Comparison of ENCODE assay signal across 8 cellular contexts in genomic region chr16:53504665-53505064, GRCh38. TPM values are rescaled to one million over a fixed set of nuclear protein-coding genes. Genes with fewer than 3 reads are reported as not detected.
A peak's percentile ranks its signal among the peaks of the same experiment; 100 is the strongest.
DNase-seq lines count a peak whose midpoint lies in the region; ATAC-seq, FAIRE-seq and TF ChIP-seq lines count a peak whose summit lies in the region.
"Had no signal": no experiment of that assay in that cellular context is flagged by ENCODE, and none has a peak within 500 bp of the region (broad histone marks: within the 10 kb centered on the region; RNA-seq: fewer than 3 reads in every experiment).

No MANE protein-coding gene starts in this region.

- H4K20me1 ChIP-seq in keratinocyte (ENCODE audit: control insufficient read depth, extremely low read depth, insufficient read depth, low read length), result no peaks in the 10 kb centered on the region

- H3K36me3 Mint-ChIP-seq in activated naive CD8-positive, alpha-beta T cell, result peaks cover 4% of the 10 kb centered on the region

- H3K4me1 Mint-ChIP-seq in activated naive CD8-positive, alpha-beta T cell (ENCODE audit: low read depth), result peaks cover 41% of the 10 kb centered on the region

- peaks cover 26% of the 10 kb centered on the region for H3K4me1 ChIP-seq in keratinocyte (ENCODE audit: control insufficient read depth, extremely low read depth, insufficient read depth, low read length)

- no peaks in the 10 kb centered on the region for H3K36me3 ChIP-seq in keratinocyte (ENCODE audit: control insufficient read depth in 2 of 2, extremely low read depth in 1 of 2, insufficient read depth in 2 of 2, low read length in 2 of 2)

- H3K27me3 Mint-ChIP-seq in activated naive CD8-positive, alpha-beta T cell, result no peaks in the 10 kb centered on the region

- TF ChIP-seq CTCF in keratinocyte (optimal IDR thresholded peaks at IDR 0.05 in 1 of 3, IDR thresholded peaks at IDR 0.05 in 1 of 3, conservative IDR thresholded peaks at IDR 0.05 in 1 of 3; ENCODE audit: extremely low read depth in 1 of 3, insufficient read depth in 2 of 3, low read length in 3 of 3), result no peak

- H3K27me3 ChIP-seq in keratinocyte (ENCODE audit: control insufficient read depth, extremely low read depth, insufficient read depth, low read length), result no peaks in the 10 kb centered on the region

- H3K27ac ChIP-seq in keratinocyte (ENCODE audit: control insufficient read depth, insufficient read depth, low read length), result no peak overlapping the region

- H3K79me2 ChIP-seq in keratinocyte (ENCODE audit: control insufficient read depth, insufficient read depth, low read length), result no peaks in the 10 kb centered on the region

- H3K4me3 Mint-ChIP-seq in activated naive CD8-positive, alpha-beta T cell, result peak overlapping the region; percentile 93

- no peaks in the 10 kb centered on the region for H3K9me3 ChIP-seq in keratinocyte (ENCODE audit: control insufficient read depth, low read depth, low read length)

- H3K27ac Mint-ChIP-seq in activated naive CD8-positive, alpha-beta T cell, result peak overlapping the region; percentile 77

- ATAC-seq in GM18870 (IDR thresholded peaks at IDR 0.05; ENCODE audit: unreplicated experiment) (no peak), HG02870 (IDR thresholded peaks at IDR 0.05; ENCODE audit: unreplicated experiment) (no peak)

- DNase-seq in LHCN-M2 (ENCODE audit: low read depth) (peak; percentile 54), keratinocyte (ENCODE audit: low read depth, low spot score) (no peak), stromal cell of bone marrow (ENCODE audit: low read depth) (peak; percentile 26), SIG-M5 (lab: John Stamatoyannopoulos, UW) (no peak)
- DNase-seq: NCI-H510A had no signal

- no peak overlapping the region for H3K9ac ChIP-seq in keratinocyte (ENCODE audit: control insufficient read depth, extremely low read depth, insufficient read depth, low read length)

- no peak overlapping the region for H3K4me3 ChIP-seq in keratinocyte (ENCODE audit: control insufficient read depth in 2 of 3, extremely low read depth in 1 of 3, insufficient read depth in 2 of 3, low read depth in 1 of 3, low read length in 3 of 3)

- H3K4me2 ChIP-seq in keratinocyte (ENCODE audit: control insufficient read depth, extremely low read depth, insufficient read depth, low read depth, low read length), result peak overlapping the region; percentile 88

- no peak for FAIRE-seq in keratinocyte (lab: Jason Lieb, UNC)

- H2AFZ ChIP-seq in keratinocyte (ENCODE audit: control insufficient read depth, low read length), result no peak overlapping the region

- no peaks in the 10 kb centered on the region for H3K9me3 Mint-ChIP-seq in activated naive CD8-positive, alpha-beta T cell (ENCODE audit: low read depth)

- dilution Hi-C loops in keratinocyte (cut with MboI; ENCODE audit: extremely low pct_ligation_motif_present, low sequenced_read_pairs), result no loop called here

- no peaks in the 10 kb centered on the region for H3K9me1 ChIP-seq in keratinocyte (ENCODE audit: control insufficient read depth, extremely low read depth, insufficient read depth, low read length)

RNA-seq across cellular contexts. Expression of gene AKTIP, which starts 1.7 kb away (rescaled TPM):
- total RNA-seq in LHCN-M2 (2014; rRNA removed), result 10.4 and 13.6 TPM in 2 replicates
- polyA plus RNA-seq in LHCN-M2 (2012), result 13.4 TPM
- 16.6 to 24.3 TPM (median 23.6 TPM) in 3 replicates for polyA plus RNA-seq in keratinocyte
- 29.6 TPM for polyA plus RNA-seq in keratinocyte (2011; ENCODE audit: low read depth)
- 15.9 and 35.1 TPM in 2 replicates for polyA plus RNA-seq in keratinocyte (2011; cell fraction: cytosol; rRNA removed)
- 26.9 and 39.1 TPM in 2 replicates for polyA plus RNA-seq in keratinocyte (2011; cell fraction: nucleus; rRNA removed)
- polyA plus RNA-seq in keratinocyte (2012; ENCODE audit: low replicate concordance), result 12.9 and 47.1 TPM in 2 replicates
- 7.3 to 27.6 TPM (median 25.3 TPM) in 3 replicates for polyA minus RNA-seq in keratinocyte
- polyA minus RNA-seq in keratinocyte (2011; cell fraction: cytosol; rRNA and poly(A)+ RNA removed), result 15.5 TPM
- 8.0 and 11.9 TPM in 2 replicates for polyA minus RNA-seq in keratinocyte (2011; cell fraction: nucleus; rRNA and poly(A)+ RNA removed)

Comparison
In these comparisons a context has a peak if more than half of its experiments do, and no peak if none do; other contexts are left out.
1. DNase-seq: peak in LHCN-M2 (single experiment) and stromal cell of bone marrow (single experiment); none in keratinocyte (single experiment) and SIG-M5 (single experiment).